Comparison of ENCODE assay signal across 8 cellular contexts in genomic region chr13:46321494-46322225, GRCh38.
DNase-seq lines count a peak whose midpoint lies in the region; ATAC-seq lines count a peak whose summit lies in the region.

No MANE protein-coding gene starts in this region.

- peak; percentile 81 for DNase-seq in Ammon's horn (ENCODE audit: low spot score)
- peak; percentile 19 to 80 for DNase-seq in NCI-H526 (lab: John Stamatoyannopoulos, UW)
- DNase-seq in activated CD4-positive, alpha-beta T cell treated with anti-CD3 and anti-CD28 coated beads, Interleukin-2, amount 10 ng/mL, durations not matched to agents 7 days and 5 days, result peak; percentile 81
- DNase-seq in dedifferentiated amniotic fluid mesenchymal stem cell (ENCODE audit: extremely low spot score), result peak; percentile 59
- peak; percentile 52 to 68 for DNase-seq in lung microvascular endothelial cell (ENCODE audit: low read depth in 2 of 2)
- DNase-seq in stimulated activated CD8-positive, alpha-beta memory T cell treated with anti-CD3 and anti-CD28 coated beads, Interleukin-2, amount 100 ng/mL, for 1 hour (ENCODE audit: low read depth in 2 of 2), result peak; percentile 52

- CTCF ChIA-PET in activated CD4-positive, alpha-beta T cell treated with anti-CD3 and anti-CD28 coated beads, Interleukin-2, amount 10 ng/mL, durations not matched to agents 7 days and 5 days (lab: Charles Lee), result interaction anchor here (0.7 to 2.3 kb wide), 26 partner anchors 8 to 905 kb away, joined by 3 to 11 read pairs (median 4); partner anchors contain the start of gene LCP1

- peak; percentile 49 for ATAC-seq in GM19351 (IDR thresholded peaks at IDR 0.05; ENCODE audit: unreplicated experiment)
- no peak for ATAC-seq in HG02588 (IDR thresholded peaks at IDR 0.05; ENCODE audit: unreplicated experiment)

- peaks cover 30% of the 10 kb centered on the region for H3K4me1 Mint-ChIP-seq in activated CD4-positive, alpha-beta T cell treated with anti-CD3 and anti-CD28 coated beads, Interleukin-2, amount 10 ng/mL, durations not matched to agents 7 days and 5 days

- H3K9me3 Mint-ChIP-seq in activated CD4-positive, alpha-beta T cell treated with anti-CD3 and anti-CD28 coated beads, Interleukin-2, amount 10 ng/mL, durations not matched to agents 7 days and 5 days, result no peaks in the 10 kb centered on the region

- POLR2A ChIA-PET in activated CD4-positive, alpha-beta T cell treated with anti-CD3 and anti-CD28 coated beads, Interleukin-2, amount 10 ng/mL, durations not matched to agents 7 days and 5 days (lab: Charles Lee), result interaction anchor here (0.6 kb wide), 1 partner anchor 142 kb away, joined by 4 read pairs; no protein-coding TSS in a partner anchor

- H3K27ac Mint-ChIP-seq in activated CD4-positive, alpha-beta T cell treated with anti-CD3 and anti-CD28 coated beads, Interleukin-2, amount 10 ng/mL, durations not matched to agents 7 days and 5 days, result peak overlapping the region; percentile 91

- no peaks in the 10 kb centered on the region for H3K27me3 Mint-ChIP-seq in activated CD4-positive, alpha-beta T cell treated with anti-CD3 and anti-CD28 coated beads, Interleukin-2, amount 10 ng/mL, durations not matched to agents 7 days and 5 days

- H3K36me3 Mint-ChIP-seq in activated CD4-positive, alpha-beta T cell treated with anti-CD3 and anti-CD28 coated beads, Interleukin-2, amount 10 ng/mL, durations not matched to agents 7 days and 5 days (ENCODE audit: low read depth), result peaks cover under 1% of the 10 kb centered on the region

- H3K4me3 Mint-ChIP-seq in activated CD4-positive, alpha-beta T cell treated with anti-CD3 and anti-CD28 coated beads, Interleukin-2, amount 10 ng/mL, durations not matched to agents 7 days and 5 days, result peak overlapping the region; percentile 71
